ENCODE assay signal across 1 cellular context in genomic region chr7:1087952-1088920, GRCh38.
TF ChIP-seq lines count a peak whose summit lies in the region.

GPER1 (plus strand) TSS chr7:1088113; CDS start chr7:1091729, 3,616 bp downstream.

TF ChIP-seq in SK-N-SH, 30 proteins besides CTCF, POLR2A, EP300 and RAD21 (continued from another document):
- TF ChIP-seq FOSL2 (IDR thresholded peaks at IDR 0.05; ENCODE audit: borderline replicate concordance, low read depth): no peak; the same call in 1 of the 2 replicates
